In the genomic region with DNA sequence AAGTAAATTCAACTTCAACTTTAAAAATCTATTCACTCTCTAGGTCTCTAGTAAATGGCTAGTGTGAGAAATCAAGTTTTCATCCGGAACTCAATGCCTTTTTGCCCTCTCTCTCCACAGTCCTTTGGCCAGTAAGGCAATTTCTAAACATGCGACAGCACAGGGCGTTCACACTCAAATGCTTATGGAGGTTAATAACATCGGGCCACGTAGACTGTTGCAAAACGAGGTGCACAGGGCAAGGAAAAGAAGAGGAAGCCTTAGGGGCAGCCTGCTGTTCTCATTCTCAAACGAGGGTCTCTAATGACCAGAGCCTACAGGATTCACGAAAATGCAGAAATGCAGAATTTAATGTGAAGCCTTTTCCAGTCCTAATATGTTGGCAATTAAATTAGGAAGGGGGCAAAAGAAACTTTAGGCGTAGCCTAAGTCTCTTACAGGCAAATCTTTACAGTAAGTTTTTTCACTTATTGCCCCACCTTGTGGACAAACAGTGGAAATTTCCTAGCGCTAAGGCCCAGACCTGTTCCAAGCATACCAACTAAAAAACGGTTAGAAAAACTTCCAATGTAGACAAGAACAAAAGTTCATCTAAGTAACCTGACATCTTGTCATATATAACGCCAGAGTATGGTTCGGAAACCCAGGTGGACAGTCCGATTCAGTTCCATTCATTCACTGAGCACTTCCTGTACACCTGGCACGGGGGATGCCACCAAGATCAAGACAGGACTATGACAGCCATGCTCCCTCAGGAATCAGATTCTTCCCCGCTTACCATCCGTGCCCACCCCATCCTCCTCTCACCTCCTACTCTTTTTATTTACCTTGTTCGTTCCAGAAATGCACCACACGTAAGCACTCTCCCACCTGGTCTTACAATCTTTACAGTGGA, we compare ENCODE assay signal across 9 cellular contexts. TPM values are rescaled to one million over a fixed set of nuclear protein-coding genes. Genes with fewer than 3 reads are reported as not detected.
A peak's percentile ranks its signal among the peaks of the same experiment; 100 is the strongest.
DNase-seq lines count a peak whose midpoint lies in the region; ATAC-seq and FAIRE-seq lines count a peak whose summit lies in the region.
"Had no signal": no experiment of that assay in that cellular context is flagged by ENCODE, and none has a peak within 500 bp of the region (broad histone marks: within the 10 kb centered on the region; RNA-seq: fewer than 3 reads in every experiment).

No MANE protein-coding gene starts in this region.

- in situ Hi-C loops in SK-MEL-5 (cut with HindIII; ENCODE audit: low pct_unique_long_range_greater_than_20kb, low sequenced_read_pairs) = no loop called here

- H3K36me3 ChIP-seq in mucosa of rectum (ENCODE audit: control insufficient read depth in 2 of 2, insufficient read depth in 2 of 2, low read length in 2 of 2) = no peaks in the 10 kb centered on the region

- H3K27me3 ChIP-seq in mucosa of rectum (ENCODE audit: control insufficient read depth in 2 of 2, insufficient read depth in 2 of 2, low read length in 2 of 2) = no peaks in the 10 kb centered on the region

- FAIRE-seq in endometrium (lab: Jason Lieb, UNC) (peak; percentile 64), HTR-8/SVneo (lab: Jason Lieb, UNC) (no peak)

- H3K27ac ChIP-seq in mucosa of rectum (ENCODE audit: low read depth in 2 of 2, low read length in 2 of 2) = no peak overlapping the region

- peak; percentile 57 for DNase-seq in DMS53 treated with DMSO at 0.1 percent for 48 hours (lab: John Stamatoyannopoulos, UW; ENCODE audit: unreplicated experiment)
- DNase-seq in HT-29 (ENCODE audit: low spot score) = peak; percentile 95
- DNase-seq in SK-MEL-5 (ENCODE audit: low read depth, low spot score) = peak; percentile 74
- DNase-seq in HTR-8/SVneo (ENCODE audit: insufficient read length, low spot score) = no peak
- no peak for DNase-seq in stimulated activated CD4-positive, alpha-beta T cell treated with anti-CD3 and anti-CD28 coated beads, Interleukin-4, amount 100 ng/mL, for 1 hour

- H3K9ac ChIP-seq in mucosa of rectum (ENCODE audit: low read depth in 1 of 2, low read length in 2 of 2) = peak overlapping the region in 1 of 2 donors; percentile 41

- H3K4me1 ChIP-seq in mucosa of rectum (ENCODE audit: control insufficient read depth in 2 of 2, insufficient read depth in 2 of 2, low read length in 2 of 2) = peaks cover 2 to 3% of the 10 kb centered on the region in 2 donors

- peak overlapping the region; percentile 42 to 57 for H3K4me3 ChIP-seq in mucosa of rectum (ENCODE audit: low read length in 2 of 2)

- ATAC-seq in GM19351 (IDR thresholded peaks at IDR 0.05; ENCODE audit: unreplicated experiment) = peak; percentile 71

- no peaks in the 10 kb centered on the region for H3K9me3 ChIP-seq in mucosa of rectum (ENCODE audit: control insufficient read depth in 2 of 2, low read length in 2 of 2)

RNA-seq across cellular contexts. Expression of gene ZAR1L, which starts 5.1 kb away (rescaled TPM):
- 0.10 TPM in 1 of 2 replicates, not detected in the other for total RNA-seq in HT-29 (2014; rRNA removed; shearing (Covaris generic))
- not detected in 2 replicates for total RNA-seq in SK-MEL-5 (2014; rRNA removed; shearing (Covaris generic))
- polyA plus RNA-seq in SK-MEL-5 (2015; cell fraction: cytosol; rRNA removed) = not detected in 2 replicates
- polyA plus RNA-seq in SK-MEL-5 (2015; cell fraction: nucleus; rRNA removed) = not detected in 2 replicates
- total RNA-seq: urinary bladder had no signal
- polyA plus RNA-seq: urinary bladder had no signal

RNA-seq across cellular contexts. Expression of gene BRCA2, which starts 5.2 kb away (rescaled TPM):
- 13.6 and 20.0 TPM in 2 replicates for total RNA-seq in HT-29 (2014; rRNA removed; shearing (Covaris generic))
- total RNA-seq in SK-MEL-5 (2014; rRNA removed; shearing (Covaris generic)) = 11.4 and 17.7 TPM in 2 replicates
- 11.5 and 16.3 TPM in 2 replicates for polyA plus RNA-seq in SK-MEL-5 (2015; cell fraction: cytosol; rRNA removed)
- 38.1 and 41.6 TPM in 2 replicates for polyA plus RNA-seq in SK-MEL-5 (2015; cell fraction: nucleus; rRNA removed)

Comparison
In these comparisons a context has a peak if more than half of its experiments do, and no peak if none do; other contexts are left out.
1. DNase-seq: peak in DMS53 treated with DMSO at 0.1 percent for 48 hours (single experiment), HT-29 (single experiment) and SK-MEL-5 (single experiment); none in HTR-8/SVneo (single experiment) and stimulated activated CD4-positive, alpha-beta T cell treated with anti-CD3 and anti-CD28 coated beads, Interleukin-4, amount 100 ng/mL, for 1 hour (single experiment).